Comparison of ENCODE assay signal across 12 cellular contexts in genomic region chr17:67759355-67760171, GRCh38. TPM values are rescaled to one million over a fixed set of nuclear protein-coding genes. Genes with fewer than 3 reads are reported as not detected.
DNase-seq lines count a peak whose midpoint lies in the region; ATAC-seq, FAIRE-seq and TF ChIP-seq lines count a peak whose summit lies in the region.
"Had no signal": no experiment of that assay in that cellular context is flagged by ENCODE, and none has a peak within 500 bp of the region (broad histone marks: within the 10 kb centered on the region; RNA-seq: fewer than 3 reads in every experiment).

No MANE protein-coding gene starts in this region.

- H3K9me3 ChIP-seq in IMR-90 (ENCODE audit: control insufficient read depth, insufficient read depth, low read length) (no peaks in the 10 kb centered on the region), thyroid gland (no peaks in the 10 kb centered on the region), small intestine (ENCODE audit: control insufficient read depth, low read depth) (no peaks in the 10 kb centered on the region)

- intact Hi-C loops in IMR-90 (cut with micrococcal nuclease) = no loop called here
- intact Hi-C loops in left colon (cut with DNase I, micrococcal nuclease) = no loop called here
- intact Hi-C loops in thyroid gland (cut with DNase I) = no loop called here

- TF ChIP-seq CTCF in IMR-90 (conservative IDR thresholded peaks at IDR 0.05; ENCODE audit: low read depth, low read length) = no peak
- no peak for TF ChIP-seq CTCF in choroid plexus epithelial cell (conservative IDR thresholded peaks at IDR 0.05; ENCODE audit: low read depth, low read length)
- TF ChIP-seq CTCF in thyroid gland (IDR thresholded peaks at IDR 0.05) = no peak
- no peak for TF ChIP-seq CTCF in glutamatergic neuron (IDR thresholded peaks at IDR 0.05; ENCODE audit: partially characterized antibody, unreplicated experiment)

- 17% methylated on average over 1 of the region's 11 CpGs; no CpG with 5 or more reads in 1 of the 2 experiments for WGBS in IMR-90 (ENCODE audit: extremely low coverage in 2 of 2, insufficient read length in 1 of 2), 2 experiments
- 59 to 66% methylated on average over 9 to 11 of the region's 11 CpGs for WGBS in thyroid gland, 2 donors
- WGBS in small intestine, 3 donors = 54 to 72% (median 69%) methylated on average over 11 of the region's 11 CpGs

- no peak overlapping the region for H3K4ac ChIP-seq in IMR-90 (ENCODE audit: low read depth, low read length)

- no peaks in the 10 kb centered on the region for H3K27me3 Mint-ChIP-seq in glutamatergic neuron (ENCODE audit: unreplicated experiment)
- H3K27me3 Mint-ChIP-seq: brain, progenitor cell of endocrine pancreas had no signal

- H2AK5ac ChIP-seq in IMR-90 (ENCODE audit: low read depth, low read length) = no peak overlapping the region

- no peak overlapping the region for H4K91ac ChIP-seq in IMR-90 (ENCODE audit: insufficient read depth, low read depth, low read length)

- no peak overlapping the region for H2BK20ac ChIP-seq in IMR-90 (ENCODE audit: low read depth, low read length)

- no TSS peak for BruUV-seq in IMR-90 (replicated peaks; lab: Mats Ljungman, UMichigan)

- H3K79me1 ChIP-seq in IMR-90 (ENCODE audit: low read depth in 1 of 2, low read length in 2 of 2) = no peaks in the 10 kb centered on the region

- H3K27ac ChIP-seq in IMR-90 (ENCODE audit: insufficient read depth, low read length) (no peak overlapping the region; the same call in 1 of the 2 replicates), thyroid gland (no peak overlapping the region), small intestine (ENCODE audit: low read depth in 1 of 2, low read length in 1 of 2) (peak overlapping the region in 1 of 2 donors; percentile 51)

- no peak overlapping the region for H2BK5ac ChIP-seq in IMR-90 (ENCODE audit: low read depth, low read length, poor library complexity, severe bottlenecking)

- H3K4me1 Mint-ChIP-seq in glutamatergic neuron (ENCODE audit: low read depth, unreplicated experiment) = no peaks in the 10 kb centered on the region

- no peak overlapping the region for H3K4me3 Mint-ChIP-seq in glutamatergic neuron (ENCODE audit: unreplicated experiment)
- H3K4me3 Mint-ChIP-seq: brain; T-helper 2 cell treated with Interferon-gamma antibody and Interleukin-4, amounts not matched to agents 5 μg/mL and 100 μg/mL, for 36 hours had no signal

- H3K9ac ChIP-seq in IMR-90 (ENCODE audit: low read depth, low read length) = no peak overlapping the region

- H3K36me3 ChIP-seq in IMR-90 (ENCODE audit: control insufficient read depth, insufficient read depth, low read length) = peaks cover 2% of the 10 kb centered on the region; the same call in 1 of the 2 replicates
- H3K36me3 ChIP-seq in thyroid gland = no peaks in the 10 kb centered on the region
- H3K36me3 ChIP-seq in small intestine (ENCODE audit: control insufficient read depth in 2 of 2, insufficient read depth in 2 of 2, low read length in 2 of 2) = no peaks in the 10 kb centered on the region

- H3K4me3 ChIP-seq in IMR-90 (ENCODE audit: insufficient read depth, low read depth, low read length) (no peak overlapping the region), choroid plexus epithelial cell (ENCODE audit: low read depth, low read length) (no peak overlapping the region), thyroid gland (replicated peaks in 1 of 3) (no peak overlapping the region), small intestine (ENCODE audit: low read depth in 1 of 2, low read length in 2 of 2) (no peak overlapping the region)

- no peak overlapping the region; the same call in 1 of the 2 replicates for H3K4me2 ChIP-seq in IMR-90 (ENCODE audit: low read depth, low read length)

- CTCF ChIA-PET in IMR-90 (lab: Yijun Ruan, JAX) = interaction anchor here (0.6 kb wide), 2 partner anchors 13 to 188 kb away, joined by 3 to 4 read pairs; no protein-coding TSS in a partner anchor

- no peak for TF ChIP-seq RAD21 in IMR-90 (IDR thresholded peaks at IDR 0.05; ENCODE audit: low read length)

- peak; percentile 50 for DNase-seq in IMR-90
- DNase-seq in choroid plexus epithelial cell (ENCODE audit: low read depth) = peak; percentile 67
- no peak for DNase-seq in left colon
- peak; percentile 19 to 34 for DNase-seq in thyroid gland
- no peak for DNase-seq in glutamatergic neuron
- DNase-seq in small intestine = no peak
- DNase-seq: DMS153, NCI-H1694 treated with DMSO at 0.1 percent for 48 hours had no signal

- H3K27me3 ChIP-seq in IMR-90 (ENCODE audit: control insufficient read depth, insufficient read depth, low read length) = no peaks in the 10 kb centered on the region
- no peaks in the 10 kb centered on the region for H3K27me3 ChIP-seq in thyroid gland
- no peaks in the 10 kb centered on the region for H3K27me3 ChIP-seq in small intestine (ENCODE audit: control insufficient read depth in 2 of 2, insufficient read depth in 2 of 2, low read length in 2 of 2)

- H3K9me1 ChIP-seq in IMR-90 (ENCODE audit: insufficient read depth, low read length) = 0 out of 2 replicates have a peak, but pooled peaks cover 3% of the 10 kb centered on the region

- H3K56ac ChIP-seq in IMR-90 (ENCODE audit: extremely low read depth, insufficient read depth, low read length) = no peak overlapping the region

- H3K4me1 ChIP-seq in IMR-90 (ENCODE audit: control insufficient read depth, insufficient read depth, low read length) (peaks cover 6% of the 10 kb centered on the region), thyroid gland (no peaks in the 10 kb centered on the region), small intestine (ENCODE audit: control insufficient read depth in 2 of 2, insufficient read depth in 1 of 2, low read depth in 1 of 2, low read length in 1 of 2) (no peaks in the 10 kb centered on the region)

- peak overlapping the region; percentile 52 for H2AFZ ChIP-seq in IMR-90 (replicated peaks; ENCODE audit: low read length, poor library complexity)

- no peak for TF ChIP-seq POLR2A in IMR-90 (IDR thresholded peaks at IDR 0.05; ENCODE audit: low read depth, low read length)
- no peak for TF ChIP-seq POLR2A in thyroid gland (IDR thresholded peaks at IDR 0.05)

- no peak overlapping the region for H2BK120ac ChIP-seq in IMR-90 (ENCODE audit: low read depth, low read length)

- dilution Hi-C loops in IMR-90 (cut with HindIII; ENCODE audit: low sequenced_read_pairs, unreplicated experiment) = no loop called here

- H3K18ac ChIP-seq in IMR-90 (ENCODE audit: low read depth, low read length) = no peak overlapping the region

- no peak overlapping the region for H3K14ac ChIP-seq in IMR-90 (replicated peaks; ENCODE audit: low read depth, low read length)

- H4K20me1 ChIP-seq in IMR-90 (ENCODE audit: insufficient read depth, low read length) = no peaks in the 10 kb centered on the region

- POLR2A ChIA-PET in IMR-90 (lab: Charles Lee; ENCODE audit: unreplicated experiment) = no interaction called here

- H3K27ac Mint-ChIP-seq in glutamatergic neuron (ENCODE audit: unreplicated experiment) = no peak overlapping the region
- H3K27ac Mint-ChIP-seq: progenitor cell of endocrine pancreas; T-helper 2 cell treated with Interferon-gamma antibody and Interleukin-4, amounts not matched to agents 5 μg/mL and 100 μg/mL, for 36 hours had no signal

- FAIRE-seq in small intestine (lab: Jason Lieb, UNC) = no peak

- peak; percentile 85 for ATAC-seq in IMR-90 (ENCODE audit: low read depth)
- peak; percentile 23 for ATAC-seq in left colon
- no peak for ATAC-seq in HG03095 (IDR thresholded peaks at IDR 0.05; ENCODE audit: unreplicated experiment)

- H3K9me3 Mint-ChIP-seq in glutamatergic neuron (ENCODE audit: unreplicated experiment) = peaks cover 2% of the 10 kb centered on the region
- H3K9me3 Mint-ChIP-seq: brain; T-helper 2 cell treated with Interferon-gamma antibody and Interleukin-4, amounts not matched to agents 5 μg/mL and 100 μg/mL, for 36 hours had no signal

- H4K5ac ChIP-seq in IMR-90 (ENCODE audit: low read depth, low read length) = no peak overlapping the region

- H3K36me3 Mint-ChIP-seq in glutamatergic neuron (ENCODE audit: unreplicated experiment) = peaks cover 7% of the 10 kb centered on the region

- no peak overlapping the region for H2BK15ac ChIP-seq in IMR-90 (ENCODE audit: low read depth, low read length)

- no peak overlapping the region for H2AK9ac ChIP-seq in IMR-90 (replicated peaks; ENCODE audit: low read depth, low read length, poor library complexity)

- H4K8ac ChIP-seq in IMR-90 (ENCODE audit: low read depth in 2 of 2, low read length in 2 of 2) = no peak overlapping the region

- no peak overlapping the region for H3K23ac ChIP-seq in IMR-90 (ENCODE audit: low read depth, low read length)

- in situ Hi-C loops in IMR-90 (cut with MboI; ENCODE audit: low sequenced_read_pairs) = no loop called here

TF ChIP-seq in IMR-90, 13 proteins besides CTCF, POLR2A, EP300 and RAD21:
- TF ChIP-seq ELK1 (IDR thresholded peaks at IDR 0.05; ENCODE audit: borderline replicate concordance, low read depth, low read length) (no peak), MAFK (IDR thresholded peaks at IDR 0.05; ENCODE audit: low read depth, low read length) (no peak), CEBPB (IDR thresholded peaks at IDR 0.05; ENCODE audit: low read depth, low read length) (no peak), SMC3 (IDR thresholded peaks at IDR 0.05; ENCODE audit: low read depth, low read length) (no peak)

RNA-seq across cellular contexts. Expression of gene NOL11, which starts 41.8 kb away (rescaled TPM):
- total RNA-seq in IMR-90 (2012; rRNA removed) (58.3 and 78.6 TPM in 2 replicates), left colon (10 to 100 TPM; 25.9 to 33.4 TPM), thyroid gland (10 to 100 TPM; 25.7 to 43.7 (median 34.8) TPM), glutamatergic neuron (ENCODE audit: unreplicated experiment) (40.6 TPM)
- polyA plus RNA-seq in IMR-90 (2012; rRNA removed) (19.9 and 26.2 TPM in 2 replicates), small intestine (10 to 100 TPM; 21.7 to 27.0 (median 22.4) TPM)
- 3.5 and 8.3 TPM in 2 replicates for polyA plus RNA-seq in IMR-90 (2012; cell fraction: cytosol; rRNA removed)
- 5.2 and 35.0 TPM in 2 replicates for polyA plus RNA-seq in IMR-90 (2012; cell fraction: nucleus; rRNA removed; ENCODE audit: low replicate concordance)

Comparison
In these comparisons a context has a peak if more than half of its experiments do, and no peak if none do; other contexts are left out.
1. DNase-seq: peak in IMR-90 (single experiment), choroid plexus epithelial cell (single experiment) and thyroid gland (2 of 2); none in left colon (0 of 2), glutamatergic neuron (single experiment) and small intestine (single experiment).